In genomic region chr17:49316889-49317288, GRCh38 we compare ENCODE assay signal across 13 cellular contexts. TPM values are rescaled to one million over a fixed set of nuclear protein-coding genes. Genes with fewer than 3 reads are reported as not detected.
DNase-seq lines count a peak whose midpoint lies in the region; ATAC-seq, FAIRE-seq and TF ChIP-seq lines count a peak whose summit lies in the region.
"Had no signal": no experiment of that assay in that cellular context is flagged by ENCODE, and none has a peak within 500 bp of the region (broad histone marks: within the 10 kb centered on the region; RNA-seq: fewer than 3 reads in every experiment).

No MANE protein-coding gene starts in this region.

- H3K4me3 Mint-ChIP-seq in HFFc6 (no peak overlapping the region), memory B cell (peak overlapping the region; percentile 49)

- H3K27ac Mint-ChIP-seq in HFFc6 (peak overlapping the region; percentile 76; the same call in 1 of the 2 replicates), memory B cell (peak overlapping the region; percentile 45)

- no peak for FAIRE-seq in GM19239 (lab: Jason Lieb, UNC)
- FAIRE-seq: HTR-8/SVneo had no signal

- ATAC-seq in memory B cell (ENCODE audit: low read depth) (peak; percentile 44), HG03280 (IDR thresholded peaks at IDR 0.05; ENCODE audit: unreplicated experiment) (no peak), HG03045 (IDR thresholded peaks at IDR 0.05; ENCODE audit: unreplicated experiment) (no peak)

- H3K4me1 Mint-ChIP-seq in HFFc6 (ENCODE audit: low read depth) = peaks cover 31% of the 10 kb centered on the region
- peaks cover 21% of the 10 kb centered on the region for H3K4me1 Mint-ChIP-seq in memory B cell

- no peak for TF ChIP-seq CTCF in HFFc6 (IDR thresholded peaks at IDR 0.05)

- H3K27me3 Mint-ChIP-seq in HFFc6 (ENCODE audit: insufficient read depth) (no peaks in the 10 kb centered on the region), memory B cell (no peaks in the 10 kb centered on the region)

- H3K36me3 Mint-ChIP-seq in HFFc6 (ENCODE audit: low read depth) (peaks cover 13% of the 10 kb centered on the region; the same call in 1 of the 2 replicates), memory B cell (peaks cover 15% of the 10 kb centered on the region)

- peak; percentile 28 for DNase-seq in Ammon's horn (ENCODE audit: low spot score)
- no peak for DNase-seq in HFFc6
- peak; percentile 18 for DNase-seq in UCSD-AML1 (lab: John Stamatoyannopoulos, UW; ENCODE audit: unreplicated experiment)
- peak in 1 of 2 donors; percentile 19 for DNase-seq in memory B cell (ENCODE audit: low spot score in 2 of 2)
- no peak for DNase-seq in GM19239 (ENCODE audit: insufficient read length, low spot score)
- no peak for DNase-seq in DMS 273 treated with DMSO at 0.1 percent for 48 hours (lab: John Stamatoyannopoulos, UW)
- DNase-seq: activated CD4-positive, alpha-beta T cell treated with anti-CD3 and anti-CD28 coated beads for 48 hours; NCI-H187 treated with DMSO at 0.1 percent for 48 hours; PC-9; transverse colon had no signal

- H3K9me3 Mint-ChIP-seq in HFFc6 (no peaks in the 10 kb centered on the region), memory B cell (no peaks in the 10 kb centered on the region)

RNA-seq across cellular contexts. Expression of gene ZNF652, which starts 45.2 kb away (rescaled TPM):
- 10 to 100 TPM; 12.0 to 15.5 (median 12.7) TPM for total RNA-seq in HFFc6 (2021; fragmentation: NEBNext Ultra II Directional; extraction: Animal tissue kit (Norgen Biotek cat#: 25700))

Comparison
In these comparisons a context has a peak if more than half of its experiments do, and no peak if none do; other contexts are left out.
1. DNase-seq: peak in Ammon's horn (single experiment) and UCSD-AML1 (single experiment); none in HFFc6 (single experiment), GM19239 (single experiment) and DMS 273 treated with DMSO at 0.1 percent for 48 hours (single experiment).